In the genomic region with DNA sequence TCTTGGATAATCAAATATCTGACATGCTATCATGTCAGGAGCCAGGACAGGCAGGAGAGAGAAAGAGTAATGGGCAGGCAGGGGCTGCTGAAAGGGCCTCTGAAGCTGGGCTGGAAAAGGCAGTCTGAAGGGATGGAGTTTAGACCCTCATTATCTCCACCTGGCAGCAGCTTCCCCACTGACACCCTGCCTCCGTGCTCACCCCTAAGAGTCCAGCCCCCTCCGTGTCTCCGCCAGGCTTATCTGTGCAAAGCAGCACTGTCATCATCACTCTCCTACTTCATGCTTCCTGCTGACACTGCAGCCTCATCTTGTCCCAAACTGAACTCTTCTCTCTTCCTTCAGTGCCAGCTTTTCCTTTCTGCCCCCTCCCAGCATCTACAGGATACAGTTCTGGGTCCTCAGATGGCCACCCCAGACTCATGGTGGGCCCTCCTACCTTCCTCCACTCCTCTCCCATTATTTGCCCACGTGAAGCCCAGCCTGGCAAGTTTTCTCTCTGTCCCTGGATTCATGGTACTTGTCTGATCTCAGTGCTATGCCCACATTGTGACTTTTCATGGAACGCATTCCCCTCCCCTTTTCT, we compare ENCODE assay signal across 13 cellular contexts.
DNase-seq lines count a peak whose midpoint lies in the region; ATAC-seq and TF ChIP-seq lines count a peak whose summit lies in the region.
"Had no signal": no experiment of that assay in that cellular context is flagged by ENCODE, and none has a peak within 500 bp of the region (broad histone marks: within the 10 kb centered on the region; RNA-seq: fewer than 3 reads in every experiment).

No MANE protein-coding gene starts in this region.

- H3K36me3 Mint-ChIP-seq in activated naive CD4-positive, alpha-beta T cell treated with anti-CD3 and anti-CD28 coated beads, Interleukin-2, amount 50 U/mL, for 72 hours, result no peaks in the 10 kb centered on the region
- H3K36me3 Mint-ChIP-seq: IgD-negative memory B cell, naive B cell, WTC11 had no signal

- H3K4me1 ChIP-seq in gastroesophageal sphincter (peaks cover 23 to 84% (median 40%) of the 10 kb centered on the region in 3 donors), parathyroid adenoma (peaks cover 40% of the 10 kb centered on the region), vagina (peaks cover 76% of the 10 kb centered on the region), neuronal stem cell (ENCODE audit: control insufficient read depth in 2 of 2, insufficient read depth in 1 of 2, low read depth in 1 of 2, low read length in 2 of 2) (peaks cover 0 to 4% of the 10 kb centered on the region in 2 donors)

- peak overlapping the region; percentile 47 to 50 for H3K27ac Mint-ChIP-seq in activated naive CD4-positive, alpha-beta T cell treated with anti-CD3 and anti-CD28 coated beads, Interleukin-2, amount 50 U/mL, for 72 hours
- H3K27ac Mint-ChIP-seq: IgD-negative memory B cell, WTC11 had no signal

- no peaks in the 10 kb centered on the region for H3K36me3 ChIP-seq in gastroesophageal sphincter
- H3K36me3 ChIP-seq in parathyroid adenoma (ENCODE audit: control insufficient read depth, insufficient read depth, low read length), result no peaks in the 10 kb centered on the region
- H3K36me3 ChIP-seq in vagina, result no peaks in the 10 kb centered on the region
- H3K36me3 ChIP-seq in neuronal stem cell (replicated peaks in 1 of 2; ENCODE audit: control insufficient read depth in 2 of 2, insufficient read depth in 2 of 2, low read length in 2 of 2), result no peaks in the 10 kb centered on the region
- H3K36me3 ChIP-seq in H7 (replicated peaks; ENCODE audit: control insufficient read depth, insufficient read depth, low read length), result no peaks in the 10 kb centered on the region

- intact Hi-C loops in vagina (cut with DNase I), result no loop called here

- no peaks in the 10 kb centered on the region for H3K79me1 ChIP-seq in neuronal stem cell (ENCODE audit: low read depth, low read length)

- TF ChIP-seq CTCF in gastroesophageal sphincter (IDR thresholded peaks at IDR 0.05) (no peak), parathyroid adenoma (IDR thresholded peaks at IDR 0.05) (no peak), vagina (IDR thresholded peaks at IDR 0.05) (no peak)

- H3K4me2 ChIP-seq in parathyroid adenoma (ENCODE audit: low read length) (peak overlapping the region; percentile 10), neuronal stem cell (ENCODE audit: insufficient read depth, low read length, poor library complexity, severe bottlenecking) (no peak overlapping the region)

- no peak overlapping the region for H3K23ac ChIP-seq in neuronal stem cell (ENCODE audit: low read depth, low read length, poor library complexity)

- no peak overlapping the region for H3K14ac ChIP-seq in neuronal stem cell (ENCODE audit: low read length)

- H3K18ac ChIP-seq in neuronal stem cell (ENCODE audit: low read length), result no peak overlapping the region

- no peak overlapping the region for H2BK5ac ChIP-seq in neuronal stem cell (ENCODE audit: low read length)

- no peak overlapping the region for H3K4ac ChIP-seq in neuronal stem cell (ENCODE audit: low read length)

- H2AK5ac ChIP-seq in neuronal stem cell (ENCODE audit: low read depth, low read length), result no peak overlapping the region

- H3K27ac ChIP-seq in gastroesophageal sphincter (peak overlapping the region; percentile 6 to 93 (median 84)), parathyroid adenoma (peak overlapping the region; percentile 76), vagina (peak overlapping the region; percentile 15), neuronal stem cell (replicated peaks; ENCODE audit: low read length) (no peak overlapping the region)

- no peaks in the 10 kb centered on the region for H3K9me3 ChIP-seq in gastroesophageal sphincter
- no peaks in the 10 kb centered on the region for H3K9me3 ChIP-seq in parathyroid adenoma (ENCODE audit: control insufficient read depth, low read length)
- H3K9me3 ChIP-seq in vagina, result no peaks in the 10 kb centered on the region
- H3K9me3 ChIP-seq in neuronal stem cell (replicated peaks in 1 of 2; ENCODE audit: control insufficient read depth in 2 of 2, insufficient read depth in 1 of 2, low read depth in 1 of 2, low read length in 2 of 2), result no peaks in the 10 kb centered on the region

- no peak for DNase-seq in activated naive CD4-positive, alpha-beta T cell treated with anti-CD3 and anti-CD28 coated beads, Interleukin-2, amount 50 U/mL, for 72 hours (ENCODE audit: low spot score in 2 of 2)
- no peak for DNase-seq in activated naive CD4-positive, alpha-beta T cell treated with Interleukin-2 at 50 U/mL for 16 hours
- no peak for DNase-seq in vagina (ENCODE audit: extremely low spot score in 2 of 2)
- no peak for DNase-seq in neuronal stem cell (ENCODE audit: low spot score)
- no peak for DNase-seq in NCI-H1417 treated with DMSO at 0.1 percent for 48 hours (lab: John Stamatoyannopoulos, UW)
- no peak for DNase-seq in H7
- DNase-seq: cortex of kidney, DND-41 had no signal

- TF ChIP-seq POLR2A in gastroesophageal sphincter (IDR thresholded peaks at IDR 0.05) (no peak), vagina (IDR thresholded peaks at IDR 0.05) (no peak)

- no peaks in the 10 kb centered on the region for H3K9me3 Mint-ChIP-seq in activated naive CD4-positive, alpha-beta T cell treated with anti-CD3 and anti-CD28 coated beads, Interleukin-2, amount 50 U/mL, for 72 hours
- H3K9me3 Mint-ChIP-seq: IgD-negative memory B cell, naive B cell, WTC11 had no signal

- ATAC-seq in activated naive CD4-positive, alpha-beta T cell treated with anti-CD3 and anti-CD28 coated beads, Interleukin-2, amount 50 U/mL, for 72 hours, result no peak
- ATAC-seq in gastroesophageal sphincter, result no peak

- H3K9ac ChIP-seq in parathyroid adenoma (no peak overlapping the region), neuronal stem cell (ENCODE audit: low read depth, low read length, poor library complexity) (no peak overlapping the region)

- no peak overlapping the region for H2BK12ac ChIP-seq in neuronal stem cell (ENCODE audit: low read length)

- TF ChIP-seq EP300 in gastroesophageal sphincter (IDR thresholded peaks at IDR 0.05), result no peak

- 57 to 64% methylated on average over 5 of the region's 5 CpGs for WGBS in gastroesophageal sphincter (ENCODE audit: low coverage in 1 of 2), 2 donors
- no CpG with 5 or more reads among the region's 5 CpGs for WGBS in neuronal stem cell (ENCODE audit: extremely low coverage in 2 of 2, insufficient read length in 2 of 2, insufficient replicate concordance in 1 of 2), 2 donors

- H3K27me3 ChIP-seq in gastroesophageal sphincter (no peaks in the 10 kb centered on the region), parathyroid adenoma (ENCODE audit: control insufficient read depth, insufficient read depth, low read length) (no peaks in the 10 kb centered on the region), vagina (no peaks in the 10 kb centered on the region), neuronal stem cell (ENCODE audit: control insufficient read depth in 3 of 3, insufficient read depth in 3 of 3, low read depth in 1 of 3, low read length in 3 of 3) (peaks cover 0 to 36% (median 0%) of the 10 kb centered on the region in 3 experiments), H7 (ENCODE audit: control insufficient read depth, insufficient read depth, low read length) (no peaks in the 10 kb centered on the region)

- no peak overlapping the region for H2BK15ac ChIP-seq in neuronal stem cell (ENCODE audit: low read length)

- H2AFZ ChIP-seq in parathyroid adenoma (peak overlapping the region; percentile 55), neuronal stem cell (ENCODE audit: low read length) (no peak overlapping the region)

- H3K4me3 ChIP-seq in gastroesophageal sphincter (no peak overlapping the region), parathyroid adenoma (ENCODE audit: low read depth, low read length) (no peak overlapping the region), vagina (no peak overlapping the region), neuronal stem cell (ENCODE audit: low read length in 2 of 2) (no peak overlapping the region), H7 (ENCODE audit: insufficient read depth, low read depth, low read length) (no peak overlapping the region)

- no peak overlapping the region for H4K91ac ChIP-seq in neuronal stem cell (ENCODE audit: low read depth, low read length, poor library complexity)

- H3K79me2 ChIP-seq in parathyroid adenoma, result no peaks in the 10 kb centered on the region

- no peak overlapping the region for H2BK120ac ChIP-seq in neuronal stem cell (ENCODE audit: low read depth, low read length)

- H4K8ac ChIP-seq in neuronal stem cell (ENCODE audit: low read depth, low read length), result no peak overlapping the region
